ENCODE assay signal across 8 cellular contexts in genomic region chr10:23095404-23095965, GRCh38. TPM values are rescaled to one million over a fixed set of nuclear protein-coding genes. Genes with fewer than 3 reads are reported as not detected.
DNase-seq lines count a peak whose midpoint lies in the region; ATAC-seq, FAIRE-seq and TF ChIP-seq lines count a peak whose summit lies in the region.

TSS of gene MSRB2 (plus strand) at chr10:23095579. CDS start at chr10:23095609, 30 bp downstream.

- intact Hi-C loops in right cardiac atrium (cut with DNase I): no loop called here

- peak within 1 kb of the TSS; percentile 91 for H3K27ac Mint-ChIP-seq in T-helper 17 cell

- no peak for TF ChIP-seq CTCF in GM12864 (IDR thresholded peaks at IDR 0.05; ENCODE audit: low read depth, low read length, missing control alignments)

- peaks cover 26% of the 10 kb centered on the region for H3K4me1 Mint-ChIP-seq in T-helper 17 cell

- under 1% methylated on average over 50 of the region's 50 CpGs for WGBS in right cardiac atrium

- H3K4me3 ChIP-seq in GM12864 (ENCODE audit: low read depth, low read length) (peak within 1 kb of the TSS; percentile 78), right cardiac atrium (ENCODE audit: low read length) (peak within 1 kb of the TSS; percentile 99)

- no peaks in the 10 kb centered on the region for H3K27me3 ChIP-seq in right cardiac atrium (ENCODE audit: control insufficient read depth, insufficient read depth)

- peaks cover 4% of the 10 kb centered on the region for H3K4me1 ChIP-seq in right cardiac atrium (ENCODE audit: control insufficient read depth, insufficient read depth, low read length)

- H3K27ac ChIP-seq in angular gyrus (ENCODE audit: low read depth, low read length): peak within 1 kb of the TSS; percentile 81
- peak within 1 kb of the TSS; percentile 88 for H3K27ac ChIP-seq in right cardiac atrium (ENCODE audit: low read length)

- H3K9me3 ChIP-seq in T-helper 17 cell (ENCODE audit: control insufficient read depth, low read length, poor library complexity, severe bottlenecking): no peaks in the 10 kb centered on the region
- H3K9me3 ChIP-seq in right cardiac atrium (ENCODE audit: control insufficient read depth, low read length): no peaks in the 10 kb centered on the region

- H3K36me3 Mint-ChIP-seq in T-helper 17 cell (ENCODE audit: low read depth): no peaks in the 10 kb centered on the region

- peak within 1 kb of the TSS; percentile 93 for H3K4me3 Mint-ChIP-seq in T-helper 17 cell

- H3K27me3 Mint-ChIP-seq in T-helper 17 cell: no peaks in the 10 kb centered on the region

- DNase-seq in GM12864 (ENCODE audit: low read depth) (peak; percentile 77), NCI-H1048 (lab: John Stamatoyannopoulos, UW) (peak; percentile 88), T-helper 17 cell (peak; percentile 29 to 71 (median 62)), right cardiac atrium (peak; percentile 95 to 97 (median 97)), pulmonary artery endothelial cell (ENCODE audit: low read depth, low spot score) (peak; percentile 84), urothelium cell line (ENCODE audit: low spot score) (peak; percentile 96)

- ATAC-seq in HG02571 (IDR thresholded peaks at IDR 0.05; ENCODE audit: unreplicated experiment) (peak; percentile 73), T-helper 17 cell (peak; percentile 74), right cardiac atrium (peak; percentile 92 to 95)

- peak; percentile 97 for FAIRE-seq in urothelium cell line (lab: Jason Lieb, UNC)

RNA-seq across cellular contexts. Expression of gene MSRB2, which starts in this region (rescaled TPM):
- 1 to 10 TPM; 1.1 to 6.2 TPM for total RNA-seq in T-helper 17 cell
- total RNA-seq in right cardiac atrium: 100 to 1,000 TPM; 112 to 137 (median 118) TPM
- 113 TPM for polyA plus RNA-seq in right cardiac atrium
- 6.4 and 9.0 TPM in 2 replicates for total RNA-seq in pulmonary artery endothelial cell

Comparison
In these comparisons a context has a peak if more than half of its experiments do, and no peak if none do; other contexts are left out.
1. Peak in every context shown above with its lines: DNase-seq, ATAC-seq, H3K4me3 ChIP-seq and H3K27ac ChIP-seq.
2. RNA of gene MSRB2 (total RNA-seq): 112 to 137 TPM in right cardiac atrium; 6.4 to 9.0 TPM in pulmonary artery endothelial cell and 1.1 to 6.2 TPM in T-helper 17 cell; every median in the first group is over 10 times any median in the second.